ENCODE assay signal across 31 cellular contexts in the genomic region with DNA sequence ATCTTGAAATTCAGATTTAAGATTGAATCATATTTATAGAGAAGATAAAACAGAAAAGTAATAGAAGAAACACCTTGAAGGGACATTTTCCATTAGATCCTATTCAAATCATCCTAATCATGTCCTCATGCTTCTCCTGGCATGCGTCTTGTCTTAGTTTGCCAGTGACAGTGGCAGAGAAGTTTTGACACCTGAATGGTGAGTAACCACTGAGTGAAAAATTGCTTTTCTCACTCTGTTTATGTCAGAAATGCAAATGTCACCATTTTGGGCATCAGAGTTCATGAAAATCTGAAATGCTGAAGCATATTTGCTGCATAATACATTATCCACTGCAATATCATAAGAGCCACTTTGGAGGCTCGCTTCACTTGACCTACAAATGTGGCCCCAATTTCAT.
"Had no signal": no experiment of that assay in that cellular context is flagged by ENCODE, and none has a peak within 500 bp of the region (broad histone marks: within the 10 kb centered on the region; RNA-seq: fewer than 3 reads in every experiment).

No MANE protein-coding gene starts in this region.

- H3K27ac ChIP-seq: neural progenitor cell, ovary, parathyroid adenoma, psoas muscle, skin epidermis, spleen, suprapubic skin, testis, tibial artery, transverse colon, upper lobe of left lung, vagina had no signal

- H2AFZ ChIP-seq: parathyroid adenoma had no signal

- H3K9me3 Mint-ChIP-seq: naive thymus-derived CD8-positive, alpha-beta T cell; natural killer cell treated with Interleukin-12 subunit alpha and Interleukin-12 subunit beta and Interleukin-15 and Interleukin-18, amount 100 ng/mL, for 72 hours; nephron progenitor cell; neural progenitor cell; stimulated activated memory B cell treated with anti-CD40 and anti-IgM and Interleukin-4, amounts not matched to agents 10 μg/mL and 1 μg/mL and 100 μg/mL, for 72 hours; stimulated activated naive CD8-positive, alpha-beta T cell treated with anti-CD3 and anti-CD28 coated beads, Interleukin-15, amount 100 ng/mL, for 72 hours had no signal

- H3K4me3 ChIP-seq: neural progenitor cell, ovary, psoas muscle, skin epidermis, smooth muscle cell, spleen, suprapubic skin, testis, tibial artery, transverse colon, upper lobe of left lung, vagina had no signal

- DNase-seq: naive thymus-derived CD8-positive, alpha-beta T cell; nephron progenitor cell; occipital lobe; ovary; posterior cingulate gyrus; psoas muscle; right cardiac atrium; spleen; stimulated activated CD4-positive, alpha-beta T cell treated with anti-CD3 and anti-CD28 coated beads, Interleukin-12 subunit alpha, Interleukin-12 subunit beta, amount 100 ng/mL, for 4 hours; stimulated activated CD4-positive, alpha-beta T cell treated with anti-CD3 and anti-CD28 coated beads, Interleukin-1b, Interleukin-23, amount 100 ng/mL, for 48 hours; stimulated activated CD4-positive, alpha-beta T cell treated with anti-CD3 and anti-CD28 coated beads, Interleukin-4, amount 100 ng/mL, for 1 hour; stimulated activated CD4-positive, alpha-beta T cell treated with anti-CD3 and anti-CD28 coated beads, Interleukin-4, amount 100 ng/mL, for 4 hours; stimulated activated CD8-positive, alpha-beta memory T cell treated with anti-CD3 and anti-CD28 coated beads, Interleukin-4, amount 100 ng/mL, for 48 hours; stimulated activated naive CD4-positive, alpha-beta T cell; stimulated activated naive CD8-positive, alpha-beta T cell treated with anti-CD3 and anti-CD28 coated beads, Interleukin-15, amount 100 ng/mL, for 72 hours; stimulated activated naive CD8-positive, alpha-beta T cell treated with anti-CD3 and anti-CD28 coated beads, Interleukin-15, Interleukin-2, amounts not matched to agents 100 U/mL and 50 U/mL, for 24 hours; substantia nigra; testis; tibial artery; transverse colon; upper lobe of left lung had no signal

- H3K27ac Mint-ChIP-seq: naive thymus-derived CD8-positive, alpha-beta T cell; natural killer cell treated with Interleukin-12 subunit alpha and Interleukin-12 subunit beta and Interleukin-15 and Interleukin-18, amount 100 ng/mL, for 72 hours; nephron progenitor cell; progenitor cell of endocrine pancreas; stimulated activated memory B cell treated with anti-CD40 and anti-IgM and Interleukin-4, amounts not matched to agents 10 μg/mL and 1 μg/mL and 100 μg/mL, for 72 hours; stimulated activated naive CD8-positive, alpha-beta T cell treated with anti-CD3 and anti-CD28 coated beads, Interleukin-15, amount 100 ng/mL, for 72 hours had no signal

- H3K4me2 ChIP-seq: neural progenitor cell, smooth muscle cell had no signal

- ATAC-seq: naive thymus-derived CD8-positive, alpha-beta T cell; natural killer cell treated with Interleukin-12 subunit alpha and Interleukin-12 subunit beta and Interleukin-15 and Interleukin-18, amount 100 ng/mL, for 72 hours; psoas muscle; right cardiac atrium; sciatic nerve; stimulated activated memory B cell treated with anti-CD40 and anti-IgM and Interleukin-4, amounts not matched to agents 10 μg/mL and 1 μg/mL and 100 μg/mL, for 72 hours; stimulated activated naive CD8-positive, alpha-beta T cell treated with anti-CD3 and anti-CD28 coated beads, Interleukin-15, amount 100 ng/mL, for 72 hours; stimulated activated naive CD8-positive, alpha-beta T cell treated with anti-CD3 and anti-CD28 coated beads, Interleukin-15, Interleukin-2, amounts not matched to agents 100 U/mL and 50 U/mL, for 24 hours had no signal

- H3K27me3 Mint-ChIP-seq: progenitor cell of endocrine pancreas had no signal

- H3K4me3 Mint-ChIP-seq: naive thymus-derived CD8-positive, alpha-beta T cell; natural killer cell treated with Interleukin-12 subunit alpha and Interleukin-12 subunit beta and Interleukin-15 and Interleukin-18, amount 100 ng/mL, for 72 hours; nephron progenitor cell; neural progenitor cell; stimulated activated memory B cell treated with anti-CD40 and anti-IgM and Interleukin-4, amounts not matched to agents 10 μg/mL and 1 μg/mL and 100 μg/mL, for 72 hours; stimulated activated naive CD8-positive, alpha-beta T cell treated with anti-CD3 and anti-CD28 coated beads, Interleukin-15, amount 100 ng/mL, for 72 hours had no signal

- H3K4me1 Mint-ChIP-seq: naive thymus-derived CD8-positive, alpha-beta T cell; neural progenitor cell; stimulated activated memory B cell treated with anti-CD40 and anti-IgM and Interleukin-4, amounts not matched to agents 10 μg/mL and 1 μg/mL and 100 μg/mL, for 72 hours; stimulated activated naive CD8-positive, alpha-beta T cell treated with anti-CD3 and anti-CD28 coated beads, Interleukin-15, amount 100 ng/mL, for 72 hours had no signal

- H3K27me3 ChIP-seq: neural progenitor cell, ovary, spleen, suprapubic skin, testis, tibial artery, transverse colon, upper lobe of left lung, vagina had no signal

- H3K4me1 ChIP-seq: neural progenitor cell, spleen, suprapubic skin, testis, tibial artery, transverse colon, upper lobe of left lung, vagina had no signal

- H3K9me3 ChIP-seq: ovary, psoas muscle, spleen, suprapubic skin, testis, tibial artery, transverse colon, upper lobe of left lung, vagina had no signal

- H3K9ac ChIP-seq: neural progenitor cell, parathyroid adenoma had no signal

- H3K79me2 ChIP-seq: parathyroid adenoma had no signal

- H3K36me3 ChIP-seq: neural progenitor cell, ovary, spleen, suprapubic skin, tibial artery, transverse colon, upper lobe of left lung, vagina had no signal

- H3K36me3 Mint-ChIP-seq: natural killer cell treated with Interleukin-12 subunit alpha and Interleukin-12 subunit beta and Interleukin-15 and Interleukin-18, amount 100 ng/mL, for 72 hours; neural progenitor cell; stimulated activated memory B cell treated with anti-CD40 and anti-IgM and Interleukin-4, amounts not matched to agents 10 μg/mL and 1 μg/mL and 100 μg/mL, for 72 hours had no signal
